ENCODE assay signal across 21 cellular contexts in genomic region chr15:63972801-63973200, GRCh38.
DNase-seq lines count a peak whose midpoint lies in the region; ATAC-seq, FAIRE-seq and TF ChIP-seq lines count a peak whose summit lies in the region.
"Had no signal": no experiment of that assay in that cellular context is flagged by ENCODE, and none has a peak within 500 bp of the region (broad histone marks: within the 10 kb centered on the region; RNA-seq: fewer than 3 reads in every experiment).

No MANE protein-coding gene starts in this region.

- no peaks in the 10 kb centered on the region for H3K36me3 ChIP-seq in heart left ventricle
- H3K36me3 ChIP-seq in endodermal cell (ENCODE audit: control insufficient read depth, insufficient read depth, low read length), result no peaks in the 10 kb centered on the region

- no peaks in the 10 kb centered on the region for H3K36me3 Mint-ChIP-seq in endodermal cell (ENCODE audit: low read depth)
- peaks cover 32% of the 10 kb centered on the region for H3K36me3 Mint-ChIP-seq in stimulated activated memory B cell treated with anti-CD40 and anti-IgM and Interleukin-4, amounts not matched to agents 10 μg/mL and 1 μg/mL and 100 μg/mL, for 72 hours

- H3K4me3 ChIP-seq in heart left ventricle (no peak overlapping the region), endodermal cell (ENCODE audit: low read length) (peak overlapping the region; percentile 13)

- ATAC-seq in heart left ventricle (no peak), left ventricle myocardium superior (no peak)
- ATAC-seq in stimulated activated memory B cell treated with anti-CD40 and anti-IgM and Interleukin-4, amounts not matched to agents 10 μg/mL and 1 μg/mL and 100 μg/mL, for 72 hours, result no peak
- ATAC-seq: HCT116, sciatic nerve had no signal

- intact Hi-C loops in heart left ventricle (cut with DNase I) (loop anchor here in 2 of 10 donors (10.0 kb wide), 2 partner anchors 52 to 72 kb away; partner anchors contain the start of gene DAPK2 (in 1 of the 2)), left ventricle myocardium superior (cut with micrococcal nuclease) (loop anchor here (10.0 kb wide), 1 partner anchor 72 kb away; the partner anchor contains the start of gene DAPK2)

- H3K27ac Mint-ChIP-seq in endodermal cell, result no peak overlapping the region
- peak overlapping the region; percentile 83 for H3K27ac Mint-ChIP-seq in stimulated activated memory B cell treated with anti-CD40 and anti-IgM and Interleukin-4, amounts not matched to agents 10 μg/mL and 1 μg/mL and 100 μg/mL, for 72 hours
- H3K27ac Mint-ChIP-seq: activated B cell treated with CpG ODN at 0.5 μM for 24 hours had no signal

- WGBS in heart left ventricle, 4 donors, result 56 to 75% (median 60%) methylated on average over 1 of the region's 1 CpG
- 53 to 80% methylated on average over 1 of the region's 1 CpG for WGBS in endodermal cell (ENCODE audit: insufficient coverage in 1 of 2, insufficient read length in 1 of 2), 2 experiments

- no peak overlapping the region for H3K4me3 Mint-ChIP-seq in endodermal cell
- H3K4me3 Mint-ChIP-seq in stimulated activated memory B cell treated with anti-CD40 and anti-IgM and Interleukin-4, amounts not matched to agents 10 μg/mL and 1 μg/mL and 100 μg/mL, for 72 hours, result no peak overlapping the region
- H3K4me3 Mint-ChIP-seq: activated B cell treated with CpG ODN at 0.5 μM for 24 hours had no signal

- FAIRE-seq in H54 (lab: Jason Lieb, UNC), result no peak
- FAIRE-seq: islet of Langerhans had no signal

- H3K4me1 ChIP-seq in heart left ventricle, result peaks cover 3 to 67% (median 37%) of the 10 kb centered on the region in 12 donors
- H3K4me1 ChIP-seq in endodermal cell (ENCODE audit: control insufficient read depth, insufficient read depth, low read length), result peaks cover 24% of the 10 kb centered on the region

- no peak for TF ChIP-seq CTCF in heart left ventricle (IDR thresholded peaks at IDR 0.05)
- no peak for TF ChIP-seq CTCF in endodermal cell (conservative IDR thresholded peaks at IDR 0.05)

- DNase-seq in heart left ventricle, result no peak
- no peak for DNase-seq in left ventricle myocardium superior
- DNase-seq in NCI-H69 (lab: John Stamatoyannopoulos, UW), result peak; percentile 66
- peak; percentile 67 for DNase-seq in endodermal cell
- no peak for DNase-seq in H54 (ENCODE audit: insufficient read length, low spot score)
- no peak for DNase-seq in NCI-H345 (lab: John Stamatoyannopoulos, UW)
- DNase-seq in NCI-H187 treated with DMSO at 0.1 percent for 48 hours (lab: John Stamatoyannopoulos, UW), result no peak
- DNase-seq: activated B cell treated with CpG ODN at 0.5 μM for 24 hours, aorta, Caco-2, cortex of kidney, GDM1, mesenchymal stem cell, NCI-H2029, RPMI8226, substantia nigra had no signal

- H3K27me3 ChIP-seq in heart left ventricle (no peaks in the 10 kb centered on the region), endodermal cell (ENCODE audit: control insufficient read depth, insufficient read depth, low read length, poor library complexity, severe bottlenecking) (no peaks in the 10 kb centered on the region)

- no peaks in the 10 kb centered on the region for H3K27me3 Mint-ChIP-seq in endodermal cell (ENCODE audit: insufficient read depth)
- no peaks in the 10 kb centered on the region for H3K27me3 Mint-ChIP-seq in stimulated activated memory B cell treated with anti-CD40 and anti-IgM and Interleukin-4, amounts not matched to agents 10 μg/mL and 1 μg/mL and 100 μg/mL, for 72 hours
- H3K27me3 Mint-ChIP-seq: activated B cell treated with CpG ODN at 0.5 μM for 24 hours had no signal

- H3K9me3 ChIP-seq in heart left ventricle (no peaks in the 10 kb centered on the region), endodermal cell (ENCODE audit: control insufficient read depth, low read length) (peaks cover 12% of the 10 kb centered on the region)
- H3K9me3 ChIP-seq: Caco-2 had no signal

- H3K9ac ChIP-seq in endodermal cell (ENCODE audit: extremely low read depth, low read length, poor library complexity, severe bottlenecking), result no peak overlapping the region

- H3K4me1 Mint-ChIP-seq in endodermal cell, result peaks cover 51% of the 10 kb centered on the region
- H3K4me1 Mint-ChIP-seq in stimulated activated memory B cell treated with anti-CD40 and anti-IgM and Interleukin-4, amounts not matched to agents 10 μg/mL and 1 μg/mL and 100 μg/mL, for 72 hours, result peaks cover 28% of the 10 kb centered on the region

- TF ChIP-seq POLR2A in heart left ventricle (IDR thresholded peaks at IDR 0.05) (no peak), H54 (IDR thresholded peaks at IDR 0.05; ENCODE audit: low read depth, low read length) (no peak)

- H3K9me3 Mint-ChIP-seq in endodermal cell, result no peaks in the 10 kb centered on the region
- no peaks in the 10 kb centered on the region for H3K9me3 Mint-ChIP-seq in stimulated activated memory B cell treated with anti-CD40 and anti-IgM and Interleukin-4, amounts not matched to agents 10 μg/mL and 1 μg/mL and 100 μg/mL, for 72 hours
- H3K9me3 Mint-ChIP-seq: activated B cell treated with CpG ODN at 0.5 μM for 24 hours had no signal

- H3K27ac ChIP-seq in heart left ventricle (peak overlapping the region in 7 of 12 donors; percentile 19 to 89 (median 77)), endodermal cell (ENCODE audit: low read depth, low read length) (no peak overlapping the region)
- H3K27ac ChIP-seq: epithelial cell of prostate had no signal

Comparison
In these comparisons a context has a peak if more than half of its experiments do, and no peak if none do; other contexts are left out.
1. DNase-seq: peak in NCI-H69 (single experiment) and endodermal cell (single experiment); none in heart left ventricle (0 of 5), left ventricle myocardium superior (single experiment), H54 (single experiment), NCI-H345 (single experiment) and NCI-H187 treated with DMSO at 0.1 percent for 48 hours (single experiment).